ENCODE assay signal across 8 cellular contexts in genomic region chr7:101308245-101309085, GRCh38. TPM values are rescaled to one million over a fixed set of nuclear protein-coding genes. Genes with fewer than 3 reads are reported as not detected.
DNase-seq lines count a peak whose midpoint lies in the region; ATAC-seq and TF ChIP-seq lines count a peak whose summit lies in the region.

No MANE protein-coding gene starts in this region.

- H3K4me3 ChIP-seq in CD4-positive, CD25-positive, alpha-beta regulatory T cell (ENCODE audit: low read depth, low read length), result no peak overlapping the region
- peak overlapping the region; percentile 23 to 61 (median 40) for H3K4me3 ChIP-seq in fibroblast of lung (replicated peaks in 1 of 4; ENCODE audit: control extremely low read depth in 1 of 4, insufficient read depth in 1 of 4, low read depth in 3 of 4, low read length in 4 of 4)
- H3K4me3 ChIP-seq in uterus, result peak overlapping the region in 1 of 2 donors; percentile 42

- H3K27ac Mint-ChIP-seq in CD4-positive, CD25-positive, alpha-beta regulatory T cell, result no peak overlapping the region

- H3K4me2 ChIP-seq in fibroblast of lung (ENCODE audit: extremely low read depth, insufficient read depth, low read length), result peak overlapping the region; percentile 71

- H3K36me3 Mint-ChIP-seq in CD4-positive, CD25-positive, alpha-beta regulatory T cell, result peaks cover 3% of the 10 kb centered on the region

- TF ChIP-seq CTCF in fibroblast of lung (conservative IDR thresholded peaks at IDR 0.05 in 1 of 2, IDR thresholded peaks at IDR 0.05 in 1 of 2; ENCODE audit: low read depth in 1 of 2, low read length in 2 of 2) (no peak), omental fat pad (IDR thresholded peaks at IDR 0.05) (no peak), uterus (IDR thresholded peaks at IDR 0.05) (no peak)

- no peak for ATAC-seq in CD4-positive, CD25-positive, alpha-beta regulatory T cell (ENCODE audit: low read depth in 2 of 2)
- ATAC-seq in omental fat pad (ENCODE audit: low FRiP score) (peak; percentile 91), HG03025 (IDR thresholded peaks at IDR 0.05; ENCODE audit: low FRiP score, unreplicated experiment) (no peak)

- H3K27ac ChIP-seq in CD4-positive, CD25-positive, alpha-beta regulatory T cell (ENCODE audit: insufficient read depth, low read length, poor library complexity, severe bottlenecking), result no peak overlapping the region
- H3K27ac ChIP-seq in fibroblast of lung (ENCODE audit: insufficient read depth, low read length), result no peak overlapping the region
- no peak overlapping the region for H3K27ac ChIP-seq in uterus

- no peak overlapping the region for H3K9ac ChIP-seq in fibroblast of lung (ENCODE audit: insufficient read depth, low read length)

- peaks cover 35% of the 10 kb centered on the region for H3K27me3 Mint-ChIP-seq in CD4-positive, CD25-positive, alpha-beta regulatory T cell

- peaks cover 5% of the 10 kb centered on the region for H3K27me3 ChIP-seq in CD4-positive, CD25-positive, alpha-beta regulatory T cell (ENCODE audit: control insufficient read depth, insufficient read depth, low read length)
- H3K27me3 ChIP-seq in fibroblast of lung (ENCODE audit: control insufficient read depth, insufficient read depth, low read length) (peaks cover 11% of the 10 kb centered on the region), uterus (peaks cover 0 to 29% of the 10 kb centered on the region in 2 donors)

- H3K36me3 ChIP-seq in CD4-positive, CD25-positive, alpha-beta regulatory T cell (ENCODE audit: control insufficient read depth, insufficient read depth, low read length), result no peaks in the 10 kb centered on the region
- no peaks in the 10 kb centered on the region for H3K36me3 ChIP-seq in fibroblast of lung (ENCODE audit: control insufficient read depth, insufficient read depth, low read length)
- H3K36me3 ChIP-seq in uterus, result no peaks in the 10 kb centered on the region

- intact Hi-C loops in uterus (cut with DNase I; ENCODE audit: low total_unique reads), result no loop called here

- H3K9me3 Mint-ChIP-seq in CD4-positive, CD25-positive, alpha-beta regulatory T cell, result peaks cover 0 to 32% (median 4%) of the 10 kb centered on the region in 7 donors

- no peaks in the 10 kb centered on the region for H4K20me1 ChIP-seq in fibroblast of lung (ENCODE audit: control insufficient read depth, extremely low read depth, insufficient read depth, low read length)

- H2AFZ ChIP-seq in fibroblast of lung (ENCODE audit: low read length), result peak overlapping the region; percentile 41

- TF ChIP-seq POLR2A in uterus (IDR thresholded peaks at IDR 0.05), result no peak

- H3K79me2 ChIP-seq in fibroblast of lung (ENCODE audit: control insufficient read depth, insufficient read depth, low read length), result no peaks in the 10 kb centered on the region

- H3K4me1 Mint-ChIP-seq in CD4-positive, CD25-positive, alpha-beta regulatory T cell, result peaks cover 0 to 5% (median 4%) of the 10 kb centered on the region in 4 donors

- H3K9me3 ChIP-seq in CD4-positive, CD25-positive, alpha-beta regulatory T cell (ENCODE audit: control insufficient read depth in 2 of 2, low read length in 2 of 2), result peaks cover 11 to 12% of the 10 kb centered on the region in 2 experiments
- H3K9me3 ChIP-seq in fibroblast of lung (ENCODE audit: control insufficient read depth, insufficient read depth, low read depth, low read length) (no peaks in the 10 kb centered on the region), uterus (peaks cover 0 to 5% of the 10 kb centered on the region in 2 donors)

- peak in 1 of 3 donors; percentile 35 for DNase-seq in CD4-positive, CD25-positive, alpha-beta regulatory T cell
- DNase-seq in HuH-7 (ENCODE audit: low spot score) (peak; percentile 85), fibroblast of lung (ENCODE audit: low read depth in 2 of 2) (peak; percentile 37 to 51), omental fat pad (ENCODE audit: low spot score) (peak; percentile 31), uterus (peak; percentile 27 to 45), SKM-1 treated with dmso at 0.1 percent for 144 hours (lab: John Stamatoyannopoulos, UW; ENCODE audit: unreplicated experiment) (no peak)
- peak; percentile 80 for DNase-seq in activated CD8-positive, alpha-beta memory T cell treated with anti-CD3 and anti-CD28 coated beads for 24 hours

- H3K4me3 Mint-ChIP-seq in CD4-positive, CD25-positive, alpha-beta regulatory T cell, result peak overlapping the region in 3 of 4 donors; percentile 76 to 93 (median 89)

- peaks cover 8% of the 10 kb centered on the region for H3K4me1 ChIP-seq in CD4-positive, CD25-positive, alpha-beta regulatory T cell (ENCODE audit: control insufficient read depth, insufficient read depth, low read length, poor library complexity, severe bottlenecking)
- no peaks in the 10 kb centered on the region for H3K4me1 ChIP-seq in fibroblast of lung (ENCODE audit: control insufficient read depth, extremely low read depth, insufficient read depth, low read length)
- no peaks in the 10 kb centered on the region for H3K4me1 ChIP-seq in uterus

RNA-seq across cellular contexts. Expression of gene IFT22, which starts 13.1 kb away (rescaled TPM):
- total RNA-seq in CD4-positive, CD25-positive, alpha-beta regulatory T cell, result 1.0 TPM
- 1 to 10 TPM; 2.7 to 6.9 (median 3.8) TPM for polyA plus RNA-seq in CD4-positive, CD25-positive, alpha-beta regulatory T cell
- total RNA-seq in fibroblast of lung (19.8 and 22.9 TPM in 2 replicates), omental fat pad (10 to 100 TPM in 2 of 4 donors, 1 to 10 TPM in 2; 8.4 to 21.4 (median 12.6) TPM), uterus (10 to 100 TPM in 3 of 4 donors, 1 to 10 TPM in 1; 7.1 to 43.5 (median 27.6) TPM)
- 34.2 and 35.2 TPM in 2 replicates for polyA plus RNA-seq in fibroblast of lung
- polyA plus RNA-seq in fibroblast of lung (2012), result 32.9 and 33.8 TPM in 2 replicates
- 15.4 TPM in 2 replicates for polyA minus RNA-seq in fibroblast of lung (ENCODE audit: low replicate concordance)

RNA-seq across cellular contexts. Expression of gene COL26A1, which starts 54.2 kb away (rescaled TPM):
- total RNA-seq in CD4-positive, CD25-positive, alpha-beta regulatory T cell, result not detected
- polyA plus RNA-seq in CD4-positive, CD25-positive, alpha-beta regulatory T cell, result not detected
- not detected in 2 replicates for total RNA-seq in fibroblast of lung
- 0.06 TPM in 1 of 2 replicates, not detected in the other for polyA plus RNA-seq in fibroblast of lung
- 0.07 TPM in 1 of 2 replicates, not detected in the other for polyA plus RNA-seq in fibroblast of lung (2012)
- polyA minus RNA-seq in fibroblast of lung (ENCODE audit: low replicate concordance), result not detected in 2 replicates
- total RNA-seq in omental fat pad, result under 1 TPM in 1 of 4 donors, not detected in 3; 0.37 TPM
- 10 to 100 TPM in 1 of 4 donors, under 1 TPM in 1, not detected in 2; 0.30 to 11.8 TPM for total RNA-seq in uterus
